1 cellular context compared by ENCODE assay signal in genomic region chr4:167233523-167234387, GRCh38.
TF ChIP-seq lines count a peak whose summit lies in the region.

No MANE protein-coding gene starts in this region.

TF ChIP-seq in GM12878, 131 proteins besides CTCF, POLR2A, EP300 and RAD21 (continued from another document and continues in another):
- no peak for TF ChIP-seq ZNF687 (IDR thresholded peaks at IDR 0.05)
- no peak for TF ChIP-seq CBX3 (IDR thresholded peaks at IDR 0.05; ENCODE audit: borderline replicate concordance, low read depth)
- peak; percentile 70 for TF ChIP-seq RUNX3 (IDR thresholded peaks at IDR 0.05; ENCODE audit: low read length)
- TF ChIP-seq MXI1 (IDR thresholded peaks at IDR 0.05; ENCODE audit: low read depth, low read length) = no peak
- TF ChIP-seq E4F1 (IDR thresholded peaks at IDR 0.05; ENCODE audit: borderline replicate concordance, partially characterized antibody) = no peak
- peak; percentile 50 for TF ChIP-seq IKZF1 (conservative IDR thresholded peaks at IDR 0.05)
- TF ChIP-seq NKRF (conservative IDR thresholded peaks at IDR 0.05) = no peak
- no peak for TF ChIP-seq E2F8 (IDR thresholded peaks at IDR 0.05; ENCODE audit: low read depth, partially characterized antibody)
- TF ChIP-seq HCFC1 (IDR thresholded peaks at IDR 0.05; ENCODE audit: low read length) = no peak
- TF ChIP-seq POU2F2 (IDR thresholded peaks at IDR 0.05; ENCODE audit: borderline replicate concordance, low read depth, low read length) = no peak
- no peak for TF ChIP-seq TAF1 (IDR thresholded peaks at IDR 0.05; ENCODE audit: borderline replicate concordance, low read depth, low read length)
- no peak for TF ChIP-seq ZBTB11 (CRISPR knock-in tag; IDR thresholded peaks at IDR 0.05)
- TF ChIP-seq SUPT20H (IDR thresholded peaks at IDR 0.05; ENCODE audit: borderline replicate concordance, control insufficient read depth, low read depth, low read length) = no peak
- TF ChIP-seq ESRRA (IDR thresholded peaks at IDR 0.05; ENCODE audit: low read length) = no peak
- TF ChIP-seq MLLT1 (IDR thresholded peaks at IDR 0.05) = no peak
- TF ChIP-seq BCL11A (IDR thresholded peaks at IDR 0.05; ENCODE audit: low read depth, low read length) = 0 out of 2 replicates have a peak, but pooled peaks have one; percentile 5
- no peak for TF ChIP-seq ETV6 (conservative IDR thresholded peaks at IDR 0.05 in 1 of 2, IDR thresholded peaks at IDR 0.05 in 1 of 2; ENCODE audit: borderline replicate concordance in 1 of 2, low read depth in 1 of 2)
- no peak for TF ChIP-seq FOXM1 (IDR thresholded peaks at IDR 0.05; ENCODE audit: low read depth, low read length)
- peak; percentile 44; the same call in 1 of the 2 replicates for TF ChIP-seq TCF12 (IDR thresholded peaks at IDR 0.05; ENCODE audit: low read depth, low read length)
- no peak for TF ChIP-seq HDAC2 (IDR thresholded peaks at IDR 0.05)
- 0 out of 2 replicates have a peak, but pooled peaks have one; percentile 41 for TF ChIP-seq DPF2 (IDR thresholded peaks at IDR 0.05)
- TF ChIP-seq BACH1 (IDR thresholded peaks at IDR 0.05; ENCODE audit: borderline replicate concordance) = no peak
- no peak for TF ChIP-seq ATF2 (IDR thresholded peaks at IDR 0.05; ENCODE audit: low read length)
- TF ChIP-seq SMC3 (IDR thresholded peaks at IDR 0.05; ENCODE audit: borderline replicate concordance, low read length) = no peak
- no peak for TF ChIP-seq MTA2 (IDR thresholded peaks at IDR 0.05; ENCODE audit: low read depth)
- TF ChIP-seq CUX1 (IDR thresholded peaks at IDR 0.05; ENCODE audit: insufficient replicate concordance, low read depth, low read length) = no peak
